In the genomic region with DNA sequence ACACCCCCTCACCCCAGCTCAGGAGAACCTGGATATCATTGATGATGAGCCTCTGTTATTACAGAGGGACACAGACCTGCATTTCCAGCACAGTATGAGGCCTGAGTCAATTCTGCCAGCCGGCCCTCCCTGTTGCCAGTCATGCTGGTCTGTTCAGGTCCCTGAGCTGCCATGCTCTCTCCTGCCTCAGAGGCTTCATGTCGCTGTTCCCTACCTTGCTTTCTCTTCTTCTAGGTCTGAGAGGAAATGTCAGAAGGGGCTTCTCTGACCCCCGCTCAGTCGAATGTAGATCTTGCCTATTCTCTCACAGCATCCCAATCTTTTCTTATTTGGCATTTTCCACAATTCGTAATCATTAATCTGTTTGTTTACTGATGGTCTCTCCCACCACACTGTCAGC, we compare ENCODE assay signal across 13 cellular contexts. TPM values are rescaled to one million over a fixed set of nuclear protein-coding genes. Genes with fewer than 3 reads are reported as not detected.
DNase-seq lines count a peak whose midpoint lies in the region; ATAC-seq and TF ChIP-seq lines count a peak whose summit lies in the region.
"Had no signal": no experiment of that assay in that cellular context is flagged by ENCODE, and none has a peak within 500 bp of the region (broad histone marks: within the 10 kb centered on the region; RNA-seq: fewer than 3 reads in every experiment).

No MANE protein-coding gene starts in this region.

- H3K4me3 ChIP-seq in AG04450 (ENCODE audit: low read depth, low read length), result no peak overlapping the region
- no peak overlapping the region for H3K4me3 ChIP-seq in fibroblast of the aortic adventitia (ENCODE audit: low read depth, low read length)
- no peak overlapping the region for H3K4me3 ChIP-seq in adrenal gland

- no peak for ATAC-seq in HG03196 (IDR thresholded peaks at IDR 0.05; ENCODE audit: unreplicated experiment)

- TF ChIP-seq POLR2A in adrenal gland (IDR thresholded peaks at IDR 0.05), result no peak

- CTCF ChIA-PET in AG04450 (lab: Charles Lee), result interaction anchor here (0.9 to 1.9 kb wide), 3 partner anchors 10 to 144 kb away, joined by 3 to 11 read pairs (median 4); no protein-coding TSS in a partner anchor

- in situ Hi-C loops in GM13977 (cut with MboI; ENCODE audit: low pct_unique_long_range_greater_than_20kb, low sequenced_read_pairs, unreplicated experiment), result no loop called here

- H3K36me3 ChIP-seq in adrenal gland (replicated peaks in 1 of 2), result no peaks in the 10 kb centered on the region

- no peak for DNase-seq in AG04450 (ENCODE audit: low read depth, low spot score)
- DNase-seq in GM13977 (ENCODE audit: low spot score), result no peak
- DNase-seq in OCI-M1 (lab: John Stamatoyannopoulos, UW), result peak; percentile 42
- DNase-seq in fibroblast of the aortic adventitia (ENCODE audit: low read depth), result no peak
- no peak for DNase-seq in adrenal gland
- DNase-seq in activated CD4-positive, alpha-beta T cell treated with anti-CD3 and anti-CD28 coated beads for 4 hours, result no peak
- DNase-seq in NCI-H226, result no peak
- DNase-seq: activated CD4-positive, CD25-positive, alpha-beta regulatory T cell; activated gamma-delta T cell treated with Interleukin-2 at 50 U/mL for 16 hours; immature natural killer cell had no signal

- intact Hi-C loops in adrenal gland (cut with DNase I), result no loop called here

- POLR2A ChIA-PET in AG04450 (lab: Yijun Ruan, JAX), result no interaction called here

- TF ChIP-seq CTCF in AG04450 (IDR thresholded peaks at IDR 0.05; ENCODE audit: low read depth, low read length) (peak; percentile 33; the same call in 1 of the 2 replicates), GM13977 (IDR thresholded peaks at IDR 0.05; ENCODE audit: extremely low read depth, insufficient read depth, missing control alignments) (peak; percentile 21), fibroblast of the aortic adventitia (IDR thresholded peaks at IDR 0.05; ENCODE audit: insufficient read depth, low read length) (peak; percentile 13), adrenal gland (IDR thresholded peaks at IDR 0.05) (no peak)

- 83 to 85% (median 83%) methylated on average over 5 of the region's 5 CpGs for WGBS in adrenal gland, 4 donors

- peaks cover 2% of the 10 kb centered on the region for H3K27me3 ChIP-seq in AG04450 (ENCODE audit: control insufficient read depth, insufficient read depth, low read length)
- H3K27me3 ChIP-seq in adrenal gland, result peaks cover 5% of the 10 kb centered on the region

- H3K4me1 ChIP-seq in adrenal gland (replicated peaks in 1 of 2), result no peaks in the 10 kb centered on the region

- H3K9me3 ChIP-seq in AG04450 (ENCODE audit: control insufficient read depth, insufficient read depth, low read length) (no peaks in the 10 kb centered on the region), adrenal gland (replicated peaks in 1 of 3) (no peaks in the 10 kb centered on the region)

- H3K27ac ChIP-seq in AG04450 (ENCODE audit: low read depth, low read length) (no peak overlapping the region), adrenal gland (no peak overlapping the region)

RNA-seq across cellular contexts. Expression of a gene that starts 21.8 kb away (rescaled TPM):
- not detected in 2 replicates for polyA plus RNA-seq in AG04450 (2011; rRNA removed)
- not detected in 2 replicates for polyA minus RNA-seq in AG04450 (2011; rRNA and poly(A)+ RNA removed)
- total RNA-seq in fibroblast of the aortic adventitia (ENCODE audit: low replicate concordance), result not detected in 2 replicates
- 10 to 100 TPM in 3 of 8 donors, 1 to 10 TPM in 2, under 1 TPM in 2, not detected in 1; 0.43 to 17.8 (median 1.9) TPM for total RNA-seq in adrenal gland
- 100 to 1,000 TPM in 1 of 3 donors, 10 to 100 TPM in 1, 1 to 10 TPM in 1; 4.0 to 216 (median 34.7) TPM for polyA plus RNA-seq in adrenal gland
- total RNA-seq: CD4-positive, CD25-positive, alpha-beta regulatory T cell had no signal
- polyA plus RNA-seq: CD4-positive, CD25-positive, alpha-beta regulatory T cell; immature natural killer cell had no signal

RNA-seq across cellular contexts. Expression of a gene that starts 45.7 kb away (rescaled TPM):
- not detected in 2 replicates for polyA plus RNA-seq in AG04450 (2011; rRNA removed)
- polyA minus RNA-seq in AG04450 (2011; rRNA and poly(A)+ RNA removed), result not detected in 2 replicates
- total RNA-seq in fibroblast of the aortic adventitia (ENCODE audit: low replicate concordance), result not detected in 2 replicates
- total RNA-seq in adrenal gland, result 1 to 10 TPM in 2 of 8 donors, under 1 TPM in 4, not detected in 2; 0.14 to 2.6 (median 0.85) TPM
- 1 to 10 TPM in 1 of 3 donors, under 1 TPM in 2; 0.48 to 2.7 (median 0.68) TPM for polyA plus RNA-seq in adrenal gland
- total RNA-seq: CD4-positive, CD25-positive, alpha-beta regulatory T cell had no signal
- polyA plus RNA-seq: CD4-positive, CD25-positive, alpha-beta regulatory T cell; immature natural killer cell had no signal

RNA-seq across cellular contexts. Expression of a gene that starts 48.6 kb away (rescaled TPM):
- polyA plus RNA-seq in AG04450 (2011; rRNA removed), result not detected in 2 replicates
- polyA minus RNA-seq in AG04450 (2011; rRNA and poly(A)+ RNA removed), result not detected in 2 replicates
- not detected in 2 replicates for total RNA-seq in fibroblast of the aortic adventitia (ENCODE audit: low replicate concordance)
- total RNA-seq in adrenal gland, result not detected
- not detected for polyA plus RNA-seq in adrenal gland
- total RNA-seq: CD4-positive, CD25-positive, alpha-beta regulatory T cell; posterior vena cava had no signal
- polyA plus RNA-seq: CD4-positive, CD25-positive, alpha-beta regulatory T cell; immature natural killer cell had no signal

Comparison
In these comparisons a context has a peak if more than half of its experiments do, and no peak if none do; other contexts are left out.
1. CTCF ChIP-seq: peak in AG04450 (single experiment), GM13977 (single experiment) and fibroblast of the aortic adventitia (single experiment); none in adrenal gland (0 of 6).